In the genomic region with DNA sequence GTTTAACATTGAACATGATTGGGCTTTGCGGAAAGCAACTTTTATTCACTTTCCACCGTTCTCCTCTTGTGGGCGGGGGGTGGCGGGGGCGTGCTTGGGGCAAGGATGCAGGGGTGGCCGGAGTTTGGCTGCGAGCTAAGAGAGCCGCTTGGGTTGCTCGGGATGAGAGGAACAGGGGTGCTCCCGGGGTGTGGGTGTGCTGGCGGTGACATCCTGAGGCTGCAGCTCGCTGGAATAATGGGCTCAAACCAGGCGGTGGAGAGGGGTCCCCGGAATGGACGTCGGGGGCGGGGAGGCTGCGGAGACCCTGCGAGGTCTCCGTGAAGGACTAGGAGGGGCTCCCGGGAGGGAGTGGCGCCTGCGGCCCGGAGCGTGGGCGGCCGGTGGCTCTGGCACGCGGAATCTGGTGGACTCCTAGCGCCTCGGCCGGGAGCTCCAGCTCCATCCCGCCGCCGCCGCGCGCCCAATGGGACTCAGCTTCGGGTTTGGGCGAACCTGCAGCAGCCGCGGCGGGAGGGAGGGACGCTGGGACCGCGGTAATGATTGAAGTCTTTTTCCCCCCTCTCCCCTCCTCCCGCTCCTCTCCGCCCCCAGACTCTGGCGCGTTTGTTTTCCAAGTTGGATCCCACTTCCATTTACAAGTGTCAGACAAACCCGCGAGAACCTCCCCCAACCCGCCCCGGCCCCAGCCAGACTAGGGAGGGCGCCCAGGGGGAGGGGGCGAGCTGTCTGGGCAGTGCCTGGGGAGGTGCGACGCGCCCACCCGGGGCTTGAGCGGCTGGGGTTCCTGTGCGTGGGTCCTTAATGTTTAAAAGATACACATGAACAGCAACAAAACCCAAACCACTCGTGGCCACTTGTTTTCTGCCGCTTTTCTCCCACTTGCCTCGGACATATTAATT, we compare ENCODE assay signal across 9 cellular contexts. TPM values are rescaled to one million over a fixed set of nuclear protein-coding genes. Genes with fewer than 3 reads are reported as not detected.
DNase-seq lines count a peak whose midpoint lies in the region; ATAC-seq lines count a peak whose summit lies in the region.
"Had no signal": no experiment of that assay in that cellular context is flagged by ENCODE, and none has a peak within 500 bp of the region (broad histone marks: within the 10 kb centered on the region; RNA-seq: fewer than 3 reads in every experiment).

No MANE protein-coding gene starts in this region.

- H3K4me1 Mint-ChIP-seq in activated CD4-positive, alpha-beta T cell treated with anti-CD3 and anti-CD28 coated beads, Interleukin-2, amount 10 ng/mL, durations not matched to agents 24 days and 14 days = no peaks in the 10 kb centered on the region

- no peak overlapping the region for H3K4me3 Mint-ChIP-seq in activated CD4-positive, alpha-beta T cell treated with anti-CD3 and anti-CD28 coated beads, Interleukin-2, amount 10 ng/mL, durations not matched to agents 24 days and 14 days
- H3K4me3 Mint-ChIP-seq: CD4-positive, alpha-beta T cell had no signal

- H3K36me3 Mint-ChIP-seq in activated CD4-positive, alpha-beta T cell treated with anti-CD3 and anti-CD28 coated beads, Interleukin-2, amount 10 ng/mL, durations not matched to agents 24 days and 14 days (ENCODE audit: low read depth) = peaks cover 1% of the 10 kb centered on the region

- peaks cover 52% of the 10 kb centered on the region for H3K27me3 Mint-ChIP-seq in activated CD4-positive, alpha-beta T cell treated with anti-CD3 and anti-CD28 coated beads, Interleukin-2, amount 10 ng/mL, durations not matched to agents 24 days and 14 days

- no peaks in the 10 kb centered on the region for H3K9me3 Mint-ChIP-seq in activated CD4-positive, alpha-beta T cell treated with anti-CD3 and anti-CD28 coated beads, Interleukin-2, amount 10 ng/mL, durations not matched to agents 24 days and 14 days

- intact Hi-C loops in cardiac septum (cut with DNase I) (no loop called here), Right ventricle myocardium superior (cut with DNase I) (no loop called here)
- intact Hi-C loops in activated CD4-positive, alpha-beta T cell treated with anti-CD3 and anti-CD28 coated beads, Interleukin-2, amount 10 ng/mL, durations not matched to agents 24 days and 14 days (cut with micrococcal nuclease) = no loop called here

- DNase-seq in cardiac septum (ENCODE audit: low spot score) (peak; percentile 74), Right ventricle myocardium superior (no peak), ecto neural progenitor cell (ENCODE audit: low spot score) (peak; percentile 79), midbrain (lab: John Stamatoyannopoulos, UW) (peak; percentile 37)
- DNase-seq in activated CD4-positive, alpha-beta T cell treated with anti-CD3 and anti-CD28 coated beads, Interleukin-2, amount 10 ng/mL, durations not matched to agents 24 days and 14 days = no peak
- DNase-seq: CD4-positive, alpha-beta T cell had no signal

- H3K27ac Mint-ChIP-seq in activated CD4-positive, alpha-beta T cell treated with anti-CD3 and anti-CD28 coated beads, Interleukin-2, amount 10 ng/mL, durations not matched to agents 24 days and 14 days = no peak overlapping the region
- H3K27ac Mint-ChIP-seq: CD4-positive, alpha-beta T cell had no signal

- ATAC-seq in Right ventricle myocardium superior (ENCODE audit: poor library complexity) (no peak), GM21723 (IDR thresholded peaks at IDR 0.05; ENCODE audit: unreplicated experiment) (no peak), GM21576 (IDR thresholded peaks at IDR 0.05; ENCODE audit: unreplicated experiment) (no peak), HG03342 (IDR thresholded peaks at IDR 0.05; ENCODE audit: unreplicated experiment) (no peak)

RNA-seq across cellular contexts. Expression of gene FAT3, which starts 2.0 kb away (rescaled TPM):
- 9.2 TPM for total RNA-seq in cardiac septum
- total RNA-seq in Right ventricle myocardium superior = 0.24 TPM
- not detected in 2 replicates for total RNA-seq in activated CD4-positive, alpha-beta T cell treated with anti-CD3 and anti-CD28 coated beads, Interleukin-2, amount 10 ng/mL, durations not matched to agents 24 days and 14 days
- total RNA-seq: CD4-positive, alpha-beta T cell had no signal

Comparison
In these comparisons a context has a peak if more than half of its experiments do, and no peak if none do; other contexts are left out.
1. DNase-seq: peak in cardiac septum (single experiment), ecto neural progenitor cell (single experiment) and midbrain (single experiment); none in Right ventricle myocardium superior (single experiment) and activated CD4-positive, alpha-beta T cell treated with anti-CD3 and anti-CD28 coated beads, Interleukin-2, amount 10 ng/mL, durations not matched to agents 24 days and 14 days (single experiment).